In genomic region chr16:27169511-27170071, GRCh38 we compare ENCODE assay signal across 9 cellular contexts. TPM values are rescaled to one million over a fixed set of nuclear protein-coding genes. Genes with fewer than 3 reads are reported as not detected.
DNase-seq lines count a peak whose midpoint lies in the region; ATAC-seq and TF ChIP-seq lines count a peak whose summit lies in the region.
"Had no signal": no experiment of that assay in that cellular context is flagged by ENCODE, and none has a peak within 500 bp of the region (broad histone marks: within the 10 kb centered on the region; RNA-seq: fewer than 3 reads in every experiment).

No MANE protein-coding gene starts in this region.

- no peaks in the 10 kb centered on the region for H3K79me2 ChIP-seq in OCI-LY1 (ENCODE audit: insufficient read depth, low read length)

- TF ChIP-seq CTCF in OCI-LY1 (IDR thresholded peaks at IDR 0.05; ENCODE audit: low read length) (peak; percentile 39), foreskin keratinocyte (conservative IDR thresholded peaks at IDR 0.05) (peak; percentile 49)

- H3K9me3 ChIP-seq in OCI-LY1 (ENCODE audit: low read length): peaks cover 5% of the 10 kb centered on the region; the same call in 1 of the 2 replicates

- H3K4me3 ChIP-seq in OCI-LY1 (ENCODE audit: low read depth, low read length, poor library complexity, severe bottlenecking): no peak overlapping the region
- H3K4me3 ChIP-seq: heart right ventricle had no signal

- DNase-seq in activated gamma-delta T cell treated with Interleukin-2 at 50 U/mL for 16 hours (peak; percentile 65), activated gamma-delta T cell (lab: John Stamatoyannopoulos, UW) (no peak), foreskin keratinocyte (peak; percentile 85 to 94), NK-92 (lab: John Stamatoyannopoulos, UW; ENCODE audit: unreplicated experiment) (no peak)
- peak; percentile 84 for DNase-seq in activated CD8-positive, alpha-beta memory T cell treated with anti-CD3 and anti-CD28 coated beads, Interleukin-2, amount 50 U/mL, for 48 hours
- peak; percentile 37 for DNase-seq in stimulated activated CD8-positive, alpha-beta memory T cell treated with anti-CD3 and anti-CD28 coated beads, Interleukin-15, amount 100 ng/mL, for 1 hour (ENCODE audit: low read depth)
- DNase-seq: heart right ventricle had no signal

- H2AFZ ChIP-seq in OCI-LY1 (ENCODE audit: low read length): 0 out of 2 replicates have a peak overlapping the region, but pooled peaks have one; percentile 28

- no peak overlapping the region; the same call in 1 of the 2 replicates for H3K9ac ChIP-seq in OCI-LY1 (ENCODE audit: low read length)

- H3K36me3 ChIP-seq in OCI-LY1 (ENCODE audit: insufficient read depth, low read length): no peaks in the 10 kb centered on the region
- H3K36me3 ChIP-seq: heart right ventricle had no signal

- H3K4me2 ChIP-seq in OCI-LY1 (ENCODE audit: low read length): peak overlapping the region; percentile 13; the same call in 1 of the 2 replicates

- H3K4me1 ChIP-seq in OCI-LY1 (ENCODE audit: insufficient read depth, low read length, severe bottlenecking) (peaks cover 24% of the 10 kb centered on the region), foreskin keratinocyte (peaks cover 2% of the 10 kb centered on the region)

- H3K27ac ChIP-seq in OCI-LY1 (ENCODE audit: low read depth, low read length, poor library complexity, severe bottlenecking) (peak overlapping the region; percentile 15), foreskin keratinocyte (no peak overlapping the region)
- H3K27ac ChIP-seq: heart right ventricle had no signal

- peak; percentile 65 for ATAC-seq in foreskin keratinocyte
- ATAC-seq in HG03139 (IDR thresholded peaks at IDR 0.05; ENCODE audit: unreplicated experiment): no peak

- no peaks in the 10 kb centered on the region for H3K27me3 ChIP-seq in OCI-LY1 (ENCODE audit: insufficient read depth, low read length)
- H3K27me3 ChIP-seq in foreskin keratinocyte: no peaks in the 10 kb centered on the region

- H3K9me2 ChIP-seq in OCI-LY1 (ENCODE audit: low read depth, low read length): no peaks in the 10 kb centered on the region

- H4K20me1 ChIP-seq in OCI-LY1 (ENCODE audit: insufficient read depth, low read length): no peaks in the 10 kb centered on the region

- H3F3A ChIP-seq in OCI-LY1 (ENCODE audit: insufficient read depth, low read length): no peaks in the 10 kb centered on the region

RNA-seq across cellular contexts. Expression of gene KDM8, which starts 33.7 kb away (rescaled TPM):
- total RNA-seq in foreskin keratinocyte: 1.8 and 2.6 TPM in 2 replicates
- 1.8 TPM in 2 replicates for polyA plus RNA-seq in foreskin keratinocyte

Comparison
In these comparisons a context has a peak if more than half of its experiments do, and no peak if none do; other contexts are left out.
1. DNase-seq: peak in activated gamma-delta T cell treated with Interleukin-2 at 50 U/mL for 16 hours (single experiment), activated CD8-positive, alpha-beta memory T cell treated with anti-CD3 and anti-CD28 coated beads, Interleukin-2, amount 50 U/mL, for 48 hours (single experiment), foreskin keratinocyte (2 of 2) and stimulated activated CD8-positive, alpha-beta memory T cell treated with anti-CD3 and anti-CD28 coated beads, Interleukin-15, amount 100 ng/mL, for 1 hour (single experiment); none in activated gamma-delta T cell (single experiment) and NK-92 (single experiment).